In the genomic region with DNA sequence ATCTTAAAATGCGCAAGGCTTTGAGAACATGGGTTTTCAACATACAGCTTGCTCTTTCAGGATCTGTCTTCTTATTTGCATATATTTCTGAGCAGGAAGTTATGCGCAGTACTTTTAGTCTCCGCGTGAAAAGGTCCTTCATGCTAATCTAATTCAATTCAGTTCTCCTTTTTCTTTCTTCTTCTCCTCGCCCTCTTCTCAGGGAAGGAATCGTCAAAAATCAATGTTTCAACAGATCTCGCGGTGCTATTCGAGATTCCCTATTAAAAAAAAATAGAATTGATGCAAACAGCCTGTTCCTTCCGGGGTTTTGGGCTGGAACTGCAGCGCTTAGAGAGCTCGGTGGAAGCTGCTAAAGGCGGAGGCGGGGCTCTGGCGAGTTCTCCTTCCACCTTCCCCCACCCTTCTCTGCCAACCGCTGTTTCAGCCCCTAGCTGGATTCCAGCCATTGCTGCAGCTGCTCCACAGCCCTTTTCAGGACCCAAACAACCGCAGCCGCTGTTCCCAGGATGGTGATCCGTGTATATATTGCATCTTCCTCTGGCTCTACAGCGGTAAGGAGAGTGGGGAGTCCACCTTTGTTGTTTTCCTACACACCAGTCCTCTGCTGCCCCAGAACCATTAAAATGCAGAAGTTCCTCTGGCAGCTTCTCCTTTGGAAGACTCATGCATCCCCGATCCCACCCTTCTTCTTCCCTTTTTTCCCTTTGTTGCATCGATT, we compare ENCODE assay signal across 8 cellular contexts. TPM values are rescaled to one million over a fixed set of nuclear protein-coding genes. Genes with fewer than 3 reads are reported as not detected.
DNase-seq lines count a peak whose midpoint lies in the region; ATAC-seq and TF ChIP-seq lines count a peak whose summit lies in the region.

A gene with protein sequence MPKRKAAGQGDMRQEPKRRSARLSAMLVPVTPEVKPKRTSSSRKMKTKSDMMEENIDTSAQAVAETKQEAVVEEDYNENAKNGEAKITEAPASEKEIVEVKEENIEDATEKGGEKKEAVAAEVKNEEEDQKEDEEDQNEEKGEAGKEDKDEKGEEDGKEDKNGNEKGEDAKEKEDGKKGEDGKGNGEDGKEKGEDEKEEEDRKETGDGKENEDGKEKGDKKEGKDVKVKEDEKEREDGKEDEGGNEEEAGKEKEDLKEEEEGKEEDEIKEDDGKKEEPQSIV (minus strand): TSS at position 222 of the 721 bp plus-strand sequence. CDS start 80,364 bp downstream, outside the sequence.
Gene SH3BGRL (plus strand): TSS at position 411 of the 721 bp plus-strand sequence. CDS start 99 bp downstream, at position 510.

- H3K27ac ChIP-seq in DOHH2 (ENCODE audit: low read depth, low read length), result peak within 1 kb of the TSS; percentile 97
- peak within 1 kb of the TSS; percentile 90 for H3K27ac ChIP-seq in KOPT-K1 (ENCODE audit: low read depth, low read length, poor library complexity, severe bottlenecking)
- peak within 1 kb of the TSS; percentile 75 to 80 for H3K27ac ChIP-seq in ascending aorta
- peak within 1 kb of the TSS; percentile 64 to 87 for H3K27ac ChIP-seq in aorta (ENCODE audit: low read depth in 1 of 2, low read length in 2 of 2)

- no peaks in the 10 kb centered on the region for H3K27me3 Mint-ChIP-seq in T-helper 17 cell

- intact Hi-C loops in ascending aorta (cut with DNase I), result loop anchor here (2.0 to 5.0 kb wide), 2 partner anchors 55 to 81 kb away; no protein-coding TSS in a partner anchor
- intact Hi-C loops in aorta (cut with DNase I), result loop anchor here in 1 of 2 donors (2.0 kb wide), 1 partner anchor 57 kb away; no protein-coding TSS in a partner anchor

- H3K36me3 ChIP-seq in DOHH2 (ENCODE audit: control insufficient read depth, low read length) (peaks cover 24% of the 10 kb centered on the region), KOPT-K1 (ENCODE audit: insufficient read depth, low read length) (no peaks in the 10 kb centered on the region), ascending aorta (no peaks in the 10 kb centered on the region), aorta (ENCODE audit: control insufficient read depth in 1 of 2, insufficient read depth in 2 of 2, low read length in 1 of 2) (no peaks in the 10 kb centered on the region)

- H3K9me2 ChIP-seq in DOHH2 (replicated peaks; ENCODE audit: control insufficient read depth, low read length), result no peaks in the 10 kb centered on the region

- peak; percentile 43 to 56 (median 43) for DNase-seq in T-helper 17 cell
- peak; percentile 18 to 87 for DNase-seq in ascending aorta (ENCODE audit: low spot score in 2 of 2)
- DNase-seq in hepatic stellate cell (ENCODE audit: low spot score), result peak; percentile 44
- DNase-seq in putamen (ENCODE audit: low spot score), result peak; percentile 73
- peak; percentile 89 to 92 for DNase-seq in aorta

- peaks cover 42% of the 10 kb centered on the region for H3K4me1 ChIP-seq in DOHH2 (ENCODE audit: control insufficient read depth, low read length)
- H3K4me1 ChIP-seq in ascending aorta, result no peaks in the 10 kb centered on the region
- H3K4me1 ChIP-seq in aorta (ENCODE audit: control insufficient read depth in 1 of 2, insufficient read depth in 2 of 2, low read length in 2 of 2), result no peaks in the 10 kb centered on the region

- no peaks in the 10 kb centered on the region for H4K20me1 ChIP-seq in DOHH2 (ENCODE audit: control insufficient read depth, insufficient read depth, low read depth, low read length)

- peaks cover 13% of the 10 kb centered on the region for H3F3A ChIP-seq in DOHH2 (ENCODE audit: control insufficient read depth, insufficient read depth)

- TF ChIP-seq CTCF in DOHH2 (IDR thresholded peaks at IDR 0.05; ENCODE audit: low read depth, low read length, poor library complexity, severe bottlenecking) (no peak), ascending aorta (IDR thresholded peaks at IDR 0.05) (no peak)

- H3K36me3 Mint-ChIP-seq in T-helper 17 cell (ENCODE audit: low read depth), result peaks cover 2% of the 10 kb centered on the region

- H3K27me3 ChIP-seq in DOHH2 (ENCODE audit: control insufficient read depth, low read length) (no peaks in the 10 kb centered on the region), ascending aorta (no peaks in the 10 kb centered on the region), aorta (ENCODE audit: control insufficient read depth in 1 of 2, insufficient read depth in 2 of 2, low read length in 1 of 2) (no peaks in the 10 kb centered on the region)

- no peaks in the 10 kb centered on the region for H3K9me3 ChIP-seq in DOHH2 (ENCODE audit: control insufficient read depth, insufficient read depth, low read length)
- H3K9me3 ChIP-seq in KOPT-K1 (ENCODE audit: insufficient read depth, low read length, poor library complexity, severe bottlenecking), result no peaks in the 10 kb centered on the region
- no peaks in the 10 kb centered on the region for H3K9me3 ChIP-seq in T-helper 17 cell (ENCODE audit: control insufficient read depth, low read length, poor library complexity, severe bottlenecking)
- H3K9me3 ChIP-seq in ascending aorta, result no peaks in the 10 kb centered on the region
- H3K9me3 ChIP-seq in aorta (ENCODE audit: control insufficient read depth, low read length), result no peaks in the 10 kb centered on the region

- peak; percentile 95 for ATAC-seq in GM21717 (IDR thresholded peaks at IDR 0.05; ENCODE audit: unreplicated experiment)
- peak; percentile 97 for ATAC-seq in T-helper 17 cell
- peak; percentile 95 for ATAC-seq in aorta (ENCODE audit: low FRiP score)

- H3K4me2 ChIP-seq in DOHH2 (ENCODE audit: low read length), result peak within 1 kb of the TSS; percentile 78

- 0 to 14% methylated on average over 22 of the region's 22 CpGs for WGBS in aorta, 2 donors

- peaks cover 48% of the 10 kb centered on the region for H3K79me2 ChIP-seq in DOHH2 (ENCODE audit: control insufficient read depth, low read length)

- peak within 1 kb of the TSS; percentile 92 for H3K4me3 ChIP-seq in DOHH2 (ENCODE audit: low read length)
- H3K4me3 ChIP-seq in ascending aorta, result peak within 1 kb of the TSS; percentile 47 to 79
- peak within 1 kb of the TSS; percentile 82 to 83 for H3K4me3 ChIP-seq in aorta (ENCODE audit: low read length in 2 of 2)

- H3K4me3 Mint-ChIP-seq in T-helper 17 cell, result peak within 1 kb of the TSS; percentile 97

- H3K4me1 Mint-ChIP-seq in T-helper 17 cell, result peaks cover 22% of the 10 kb centered on the region

- peak within 1 kb of the TSS; percentile 97 for H3K27ac Mint-ChIP-seq in T-helper 17 cell

RNA-seq across cellular contexts. Expression of the first gene that starts in this region (rescaled TPM):
- 1 to 10 TPM; 1.1 to 1.6 TPM for total RNA-seq in T-helper 17 cell
- total RNA-seq in ascending aorta, result not detected
- total RNA-seq in aorta, result 1 to 10 TPM; 7.1 to 8.3 TPM
- polyA plus RNA-seq in aorta, result 10 to 100 TPM; 27.5 to 46.5 TPM

RNA-seq across cellular contexts. Expression of gene SH3BGRL, which starts in this region (rescaled TPM):
- total RNA-seq in T-helper 17 cell, result 10 to 100 TPM; 81.3 to 97.0 TPM
- total RNA-seq in ascending aorta, result 91.9 TPM
- 100 to 1,000 TPM; 199 to 207 TPM for total RNA-seq in aorta
- polyA plus RNA-seq in aorta, result 100 to 1,000 TPM; 239 to 359 TPM

Comparison
In these comparisons a context has a peak if more than half of its experiments do, and no peak if none do; other contexts are left out.
1. Peak in every context shown above with its lines: DNase-seq, ATAC-seq, H3K4me3 ChIP-seq and H3K27ac ChIP-seq.